Comparison of ENCODE assay signal across 8 cellular contexts in genomic region chr14:105999361-106000028, GRCh38.
DNase-seq lines count a peak whose midpoint lies in the region; ATAC-seq, FAIRE-seq and TF ChIP-seq lines count a peak whose summit lies in the region.

No MANE protein-coding gene starts in this region.

- BruUV-seq in endothelial cell of umbilical vein (replicated peaks; lab: Mats Ljungman, UMichigan) (no TSS peak), Caco-2 (replicated peaks; lab: Mats Ljungman, UMichigan) (no TSS peak)

- FAIRE-seq in endothelial cell of umbilical vein (lab: Jason Lieb, UNC): no peak

- H3K27ac ChIP-seq in endothelial cell of umbilical vein (ENCODE audit: insufficient read depth, low read depth, low read length): no peak overlapping the region

- POLR2A ChIA-PET in endothelial cell of umbilical vein (lab: Charles Lee) (no interaction called here), Caco-2 (lab: Charles Lee) (no interaction called here)

- no peaks in the 10 kb centered on the region for H3K9me1 ChIP-seq in endothelial cell of umbilical vein (replicated peaks; ENCODE audit: control insufficient read depth, extremely low read depth, insufficient read depth, low read length)

- no peaks in the 10 kb centered on the region for H3K4me1 ChIP-seq in endothelial cell of umbilical vein (ENCODE audit: control insufficient read depth, extremely low read depth, insufficient read depth, low read length)
- no peaks in the 10 kb centered on the region for H3K4me1 ChIP-seq in Caco-2

- H4K20me1 ChIP-seq in endothelial cell of umbilical vein (replicated peaks; ENCODE audit: control insufficient read depth, extremely low read depth, insufficient read depth, low read length): no peaks in the 10 kb centered on the region

- H3K79me2 ChIP-seq in endothelial cell of umbilical vein (ENCODE audit: control insufficient read depth, insufficient read depth, low read length): no peaks in the 10 kb centered on the region

- H3K27me3 ChIP-seq in endothelial cell of umbilical vein (ENCODE audit: control insufficient read depth in 2 of 2, insufficient read depth in 2 of 2, low read length in 2 of 2): no peaks in the 10 kb centered on the region
- H3K27me3 ChIP-seq in Caco-2 (replicated peaks; ENCODE audit: control insufficient read depth, insufficient read depth, low read length): no peaks in the 10 kb centered on the region

- no peak overlapping the region for H3K4me3 Mint-ChIP-seq in Caco-2 (ENCODE audit: unreplicated experiment)

- peak; percentile 62 for ATAC-seq in GM21423 (IDR thresholded peaks at IDR 0.05; ENCODE audit: unreplicated experiment)

- peaks cover 2% of the 10 kb centered on the region for H3K27me3 Mint-ChIP-seq in Caco-2 (ENCODE audit: insufficient read depth, unreplicated experiment)

- CTCF ChIA-PET in endothelial cell of umbilical vein (lab: Charles Lee) (no interaction called here), Caco-2 (lab: Charles Lee) (no interaction called here)

- no peak overlapping the region for H3K9ac ChIP-seq in endothelial cell of umbilical vein (replicated peaks; ENCODE audit: extremely low read depth, insufficient read depth, low read length)

- no peak for TF ChIP-seq POLR2A in endothelial cell of umbilical vein (IDR thresholded peaks at IDR 0.05; ENCODE audit: low read depth, low read length)

- H3K27ac Mint-ChIP-seq in Caco-2 (ENCODE audit: unreplicated experiment): no peak overlapping the region

- no peaks in the 10 kb centered on the region for H3K9me3 ChIP-seq in endothelial cell of umbilical vein (replicated peaks; ENCODE audit: control insufficient read depth, insufficient read depth, low read length)
- no peaks in the 10 kb centered on the region for H3K9me3 ChIP-seq in Caco-2

- no peak overlapping the region for H3K4me2 ChIP-seq in endothelial cell of umbilical vein (ENCODE audit: insufficient read depth, low read length)

- no peaks in the 10 kb centered on the region for H3K9me3 Mint-ChIP-seq in Caco-2 (ENCODE audit: unreplicated experiment)

- H3K4me1 Mint-ChIP-seq in Caco-2 (ENCODE audit: low read depth, unreplicated experiment): no peaks in the 10 kb centered on the region

- dilution Hi-C loops in endothelial cell of umbilical vein (cut with MboI; ENCODE audit: extremely low pct_ligation_motif_present, low sequenced_read_pairs): no loop called here

- H3K4me3 ChIP-seq in LNCaP clone FGC (ENCODE audit: low read depth, low read length) (no peak overlapping the region), endothelial cell of umbilical vein (replicated peaks in 1 of 3; ENCODE audit: insufficient read depth in 1 of 3, low read depth in 1 of 3, low read length in 3 of 3) (no peak overlapping the region), retinal pigment epithelial cell (ENCODE audit: low read length) (no peak overlapping the region), Caco-2 (ENCODE audit: low read depth, low read length) (no peak overlapping the region)

- no peak overlapping the region for H2AFZ ChIP-seq in endothelial cell of umbilical vein (ENCODE audit: low read depth, low read length)

- H3K36me3 Mint-ChIP-seq in Caco-2 (ENCODE audit: insufficient read depth, unreplicated experiment): no peaks in the 10 kb centered on the region

- intact Hi-C loops in endothelial cell of umbilical vein (cut with micrococcal nuclease): no loop called here
- intact Hi-C loops in Caco-2 (cut with micrococcal nuclease; ENCODE audit: unreplicated experiment): no loop called here

- peak; percentile 96 for DNase-seq in DMS 273 (lab: John Stamatoyannopoulos, UW; ENCODE audit: unreplicated experiment)
- DNase-seq in LNCaP clone FGC (ENCODE audit: low read depth): peak; percentile 23
- peak; percentile 55 to 79 for DNase-seq in activated CD4-positive, alpha-beta T cell treated with anti-CD3 and anti-CD28 coated beads, Interleukin-2, amount 50 U/mL, for 24 hours (ENCODE audit: low read depth in 1 of 2, low spot score in 1 of 2)
- no peak for DNase-seq in endothelial cell of umbilical vein (ENCODE audit: low read depth, low spot score)
- DNase-seq in retinal pigment epithelial cell (ENCODE audit: low read depth): no peak
- no peak for DNase-seq in Caco-2
- DNase-seq in NCI-H1092 (lab: John Stamatoyannopoulos, UW): no peak

- TF ChIP-seq CTCF in LNCaP clone FGC (IDR thresholded peaks at IDR 0.05; ENCODE audit: control insufficient read depth, extremely low read depth, insufficient read depth) (peak; percentile 60), endothelial cell of umbilical vein (IDR thresholded peaks at IDR 0.05; ENCODE audit: extremely low read depth in 1 of 2, insufficient read depth in 1 of 2, low read depth in 1 of 2, low read length in 2 of 2) (peak; percentile 18 to 26), retinal pigment epithelial cell (conservative IDR thresholded peaks at IDR 0.05; ENCODE audit: low read depth, low read length) (peak; percentile 44), Caco-2 (IDR thresholded peaks at IDR 0.05; ENCODE audit: insufficient read depth in 1 of 2, low read depth in 1 of 2, low read length in 1 of 2, severe bottlenecking in 1 of 2, unreplicated experiment in 1 of 2) (peak in 1 of 2 experiments; percentile 40)

- H3K36me3 ChIP-seq in endothelial cell of umbilical vein (ENCODE audit: control insufficient read depth in 2 of 2, extremely low read depth in 1 of 2, insufficient read depth in 2 of 2, low read length in 2 of 2): no peaks in the 10 kb centered on the region
- no peaks in the 10 kb centered on the region for H3K36me3 ChIP-seq in Caco-2 (ENCODE audit: control insufficient read depth, insufficient read depth, low read length)

TF ChIP-seq in endothelial cell of umbilical vein, 7 proteins besides CTCF, POLR2A, EP300 and RAD21:
- TF ChIP-seq EZH2 (IDR thresholded peaks at IDR 0.05; ENCODE audit: borderline replicate concordance, low read depth, low read length, severe bottlenecking) (no peak), JUN (IDR thresholded peaks at IDR 0.05; ENCODE audit: borderline replicate concordance, insufficient read depth, insufficient read length, low read depth) (no peak), MAX (IDR thresholded peaks at IDR 0.05; ENCODE audit: insufficient read depth, insufficient read length) (no peak)

Comparison
In these comparisons a context has a peak if more than half of its experiments do, and no peak if none do; other contexts are left out.
1. DNase-seq: peak in DMS 273 (single experiment), LNCaP clone FGC (single experiment) and activated CD4-positive, alpha-beta T cell treated with anti-CD3 and anti-CD28 coated beads, Interleukin-2, amount 50 U/mL, for 24 hours (2 of 2); none in endothelial cell of umbilical vein (single experiment), retinal pigment epithelial cell (single experiment), Caco-2 (0 of 2) and NCI-H1092 (single experiment).